ENCODE assay signal across 25 cellular contexts in the genomic region with DNA sequence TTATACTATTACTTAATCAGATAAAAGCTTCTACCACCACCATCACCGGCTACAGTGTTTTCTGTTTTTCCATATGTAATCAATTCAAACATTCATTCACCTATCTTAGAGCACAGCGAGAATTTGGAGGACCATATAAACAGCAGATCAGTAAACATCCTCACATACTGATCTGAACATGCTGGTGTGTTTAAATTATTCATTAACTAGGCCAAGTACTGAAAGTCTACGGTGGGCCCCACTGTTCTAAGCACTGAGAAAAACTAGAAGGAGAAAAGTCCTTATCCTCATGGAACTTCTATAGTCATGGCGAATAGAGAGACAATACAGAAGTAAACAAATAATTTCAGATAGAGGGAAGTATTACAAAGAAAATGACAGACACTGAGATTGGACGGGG.
"Had no signal": no experiment of that assay in that cellular context is flagged by ENCODE, and none has a peak within 500 bp of the region (broad histone marks: within the 10 kb centered on the region; RNA-seq: fewer than 3 reads in every experiment).

No MANE protein-coding gene starts in this region.

- H3K27ac ChIP-seq: ascending aorta had no signal

- H3K4me3 ChIP-seq: ascending aorta, body of pancreas had no signal

- DNase-seq: activated B cell treated with CpG ODN at 0.5 μM for 24 hours; activated CD4-positive, alpha-beta T cell treated with anti-CD3 and anti-CD28 coated beads for 1 hour; activated CD4-positive, alpha-beta T cell treated with anti-CD3 and anti-CD28 coated beads, Interleukin-2, amount 10 ng/mL, durations not matched to agents 24 days and 14 days; activated CD4-positive, alpha-beta T cell treated with anti-CD3 and anti-CD28 coated beads, Interleukin-2, amount 50 U/mL, for 48 hours; activated CD8-positive, alpha-beta memory T cell treated with anti-CD3 and anti-CD28 coated beads, Interleukin-2, amount 10 ng/mL, durations not matched to agents 7 days and 5 days; activated effector memory CD4-positive, alpha-beta T cell treated with anti-CD3 and anti-CD28 coated beads, Interleukin-2, amount 50 U/mL, for 16 hours; activated naive CD4-positive, alpha-beta T cell treated with Interleukin-2 at 50 U/mL for 16 hours; activated naive CD8-positive, alpha-beta T cell treated with anti-CD3 and anti-CD28 coated beads, Interleukin-2, amount 50 U/mL, for 24 hours; activated T-cell treated with anti-CD3 and anti-CD28 coated beads, Interleukin-2, amount 50 U/mL, for 24 hours; amniotic stem cell; body of pancreas; MM.1S; NCI-H1105; NCI-H1436; NCI-H1694 treated with DMSO at 0.1 percent for 48 hours; NCI-H2029 treated with DMSO at 0.1 percent for 48 hours; NCI-H345; NCI-H510A; NCI-H526 treated with DMSO at 0.1 percent for 48 hours; NCI-H82; SIG-M5; T-helper 17 cell; T-helper 9 cell had no signal

- H3K9me3 Mint-ChIP-seq: activated naive CD8-positive, alpha-beta T cell treated with anti-CD3 and anti-CD28 coated beads, Interleukin-2, amount 50 U/mL, for 24 hours had no signal

- H3K4me1 ChIP-seq: ascending aorta had no signal

- ATAC-seq: activated CD8-positive, alpha-beta memory T cell treated with anti-CD3 and anti-CD28 coated beads, Interleukin-2, amount 10 ng/mL, durations not matched to agents 7 days and 5 days; activated naive CD4-positive, alpha-beta T cell treated with anti-CD3 and anti-CD28 coated beads, Interleukin-2, amount 50 U/mL, for 72 hours; activated naive CD8-positive, alpha-beta T cell treated with anti-CD3 and anti-CD28 coated beads, Interleukin-2, amount 50 U/mL, for 24 hours; body of pancreas; T-helper 17 cell had no signal

- H3K4me3 Mint-ChIP-seq: activated B cell treated with CpG ODN at 0.5 μM for 24 hours; activated CD4-positive, alpha-beta T cell treated with anti-CD3 and anti-CD28 coated beads, Interleukin-2, amount 10 ng/mL, durations not matched to agents 24 days and 14 days; activated CD8-positive, alpha-beta memory T cell treated with anti-CD3 and anti-CD28 coated beads, Interleukin-2, amount 10 ng/mL, durations not matched to agents 7 days and 5 days; activated naive CD8-positive, alpha-beta T cell treated with anti-CD3 and anti-CD28 coated beads, Interleukin-2, amount 50 U/mL, for 24 hours; activated T-cell treated with anti-CD3 and anti-CD28 coated beads, Interleukin-2, amount 50 U/mL, for 24 hours; T-helper 17 cell had no signal

- H3K36me3 ChIP-seq: ascending aorta had no signal

- H3K27me3 ChIP-seq: ascending aorta, body of pancreas had no signal

- H3K27ac Mint-ChIP-seq: activated B cell treated with CpG ODN at 0.5 μM for 24 hours; activated CD4-positive, alpha-beta T cell treated with anti-CD3 and anti-CD28 coated beads, Interleukin-2, amount 10 ng/mL, durations not matched to agents 24 days and 14 days; activated CD8-positive, alpha-beta memory T cell treated with anti-CD3 and anti-CD28 coated beads, Interleukin-2, amount 10 ng/mL, durations not matched to agents 7 days and 5 days; activated naive CD4-positive, alpha-beta T cell treated with anti-CD3 and anti-CD28 coated beads, Interleukin-2, amount 50 U/mL, for 72 hours; activated naive CD8-positive, alpha-beta T cell treated with anti-CD3 and anti-CD28 coated beads, Interleukin-2, amount 50 U/mL, for 24 hours; activated T-cell treated with anti-CD3 and anti-CD28 coated beads, Interleukin-2, amount 50 U/mL, for 24 hours; T-helper 17 cell had no signal

- H3K27me3 Mint-ChIP-seq: activated B cell treated with CpG ODN at 0.5 μM for 24 hours; activated CD4-positive, alpha-beta T cell treated with anti-CD3 and anti-CD28 coated beads, Interleukin-2, amount 10 ng/mL, durations not matched to agents 24 days and 14 days; activated CD8-positive, alpha-beta memory T cell treated with anti-CD3 and anti-CD28 coated beads, Interleukin-2, amount 10 ng/mL, durations not matched to agents 7 days and 5 days; activated naive CD8-positive, alpha-beta T cell treated with anti-CD3 and anti-CD28 coated beads, Interleukin-2, amount 50 U/mL, for 24 hours; activated T-cell treated with anti-CD3 and anti-CD28 coated beads, Interleukin-2, amount 50 U/mL, for 24 hours; T-helper 17 cell had no signal

- H3K4me1 Mint-ChIP-seq: activated B cell treated with CpG ODN at 0.5 μM for 24 hours; activated CD4-positive, alpha-beta T cell treated with anti-CD3 and anti-CD28 coated beads, Interleukin-2, amount 10 ng/mL, durations not matched to agents 24 days and 14 days; activated CD8-positive, alpha-beta memory T cell treated with anti-CD3 and anti-CD28 coated beads, Interleukin-2, amount 10 ng/mL, durations not matched to agents 7 days and 5 days had no signal

- H3K9me3 ChIP-seq: ascending aorta, body of pancreas had no signal
